In genomic region chr17:80751070-80751459, GRCh38 we compare ENCODE assay signal across 11 cellular contexts.
DNase-seq lines count a peak whose midpoint lies in the region; ATAC-seq and TF ChIP-seq lines count a peak whose summit lies in the region.
"Had no signal": no experiment of that assay in that cellular context is flagged by ENCODE, and none has a peak within 500 bp of the region (broad histone marks: within the 10 kb centered on the region; RNA-seq: fewer than 3 reads in every experiment).

No MANE protein-coding gene starts in this region.

- no peak for TF ChIP-seq POLR2A in prostate gland (IDR thresholded peaks at IDR 0.05)

- POLR2A ChIA-PET in RWPE1 (lab: Yijun Ruan, JAX; ENCODE audit: low non-redundant PET), result interaction anchor here (0.6 kb wide), 1 partner anchor 74 kb away, joined by 3 read pairs; no protein-coding TSS in a partner anchor

- TF ChIP-seq CTCF in DND-41 (IDR thresholded peaks at IDR 0.05; ENCODE audit: borderline replicate concordance, extremely low read depth, low read length, poor library complexity, severe bottlenecking) (no peak), RWPE1 (conservative IDR thresholded peaks at IDR 0.05; ENCODE audit: low read depth) (no peak), foreskin fibroblast (IDR thresholded peaks at IDR 0.05; ENCODE audit: low read depth, low read length) (no peak), prostate gland (IDR thresholded peaks at IDR 0.05) (no peak)

- peaks cover 16% of the 10 kb centered on the region for H3K79me2 ChIP-seq in DND-41 (ENCODE audit: insufficient read depth, low read length)

- DNase-seq in DND-41, result no peak
- DNase-seq in RWPE1 (ENCODE audit: low spot score), result no peak
- peak; percentile 50 to 78 for DNase-seq in foreskin fibroblast
- DNase-seq in prostate gland (ENCODE audit: low spot score), result no peak
- no peak for DNase-seq in OCI-M2 (lab: John Stamatoyannopoulos, UW; ENCODE audit: unreplicated experiment)
- no peak for DNase-seq in DMS79 (lab: John Stamatoyannopoulos, UW)
- DNase-seq: activated T-cell treated with anti-CD3 and anti-CD28 coated beads, Interleukin-2, amount 50 U/mL, for 1 hour; COR-L47; NCI-H82 had no signal

- H3K4me3 ChIP-seq in DND-41 (ENCODE audit: low read depth in 1 of 2, low read length in 2 of 2), result peak overlapping the region in 1 of 2 experiments; percentile 38; a peak in 1 of 4 replicates
- peak overlapping the region; percentile 26 to 35 for H3K4me3 ChIP-seq in foreskin fibroblast (ENCODE audit: low read depth in 1 of 2, low read length in 2 of 2)
- no peak overlapping the region for H3K4me3 ChIP-seq in prostate gland

- H3K27me3 ChIP-seq in DND-41 (ENCODE audit: insufficient read depth, low read length, poor library complexity) (no peaks in the 10 kb centered on the region), prostate gland (replicated peaks; ENCODE audit: insufficient read depth) (no peaks in the 10 kb centered on the region)

- H3K36me3 ChIP-seq in DND-41 (ENCODE audit: insufficient read depth, low read length), result peaks cover 15% of the 10 kb centered on the region
- no peaks in the 10 kb centered on the region for H3K36me3 ChIP-seq in prostate gland

- no peaks in the 10 kb centered on the region for H4K20me1 ChIP-seq in DND-41 (ENCODE audit: insufficient read depth, low read length)

- H3K9ac ChIP-seq in DND-41 (ENCODE audit: low read depth, low read length), result peak overlapping the region; percentile 52

- H3K9me3 ChIP-seq in DND-41 (ENCODE audit: insufficient read depth, low read length, severe bottlenecking) (no peaks in the 10 kb centered on the region), prostate gland (no peaks in the 10 kb centered on the region)

- peak overlapping the region; percentile 90 for H3K27ac ChIP-seq in DND-41 (ENCODE audit: low read length)
- peak overlapping the region; percentile 37; the same call in 1 of the 2 replicates for H3K27ac ChIP-seq in RWPE1
- peak overlapping the region; percentile 57 to 72 for H3K27ac ChIP-seq in prostate gland

- ATAC-seq in DND-41 (ENCODE audit: insufficient read depth, low read depth), result no peak
- no peak for ATAC-seq in HG03139 (IDR thresholded peaks at IDR 0.05; ENCODE audit: unreplicated experiment)
- no peak for ATAC-seq in GM18858 (IDR thresholded peaks at IDR 0.05; ENCODE audit: unreplicated experiment)

- H3K4me1 ChIP-seq in DND-41 (ENCODE audit: insufficient read depth, low read length) (peaks cover 39% of the 10 kb centered on the region), prostate gland (replicated peaks) (no peaks in the 10 kb centered on the region)

- peak overlapping the region; percentile 59 for H3K4me2 ChIP-seq in DND-41 (ENCODE audit: insufficient read depth, low read length)

- intact Hi-C loops in prostate gland (cut with DNase I), result loop anchor here (1.0 kb wide), 1 partner anchor 22 kb away; no protein-coding TSS in a partner anchor

- 64% methylated on average over 14 of the region's 14 CpGs for WGBS in prostate gland

- H2AFZ ChIP-seq in DND-41 (ENCODE audit: low read depth, low read length), result no peak overlapping the region

- CTCF ChIA-PET in RWPE1 (lab: Yijun Ruan, JAX), result no interaction called here

Comparison
In these comparisons a context has a peak if more than half of its experiments do, and no peak if none do; other contexts are left out.
1. DNase-seq: peak in foreskin fibroblast (2 of 2); none in DND-41 (single experiment), RWPE1 (single experiment), prostate gland (single experiment), OCI-M2 (single experiment) and DMS79 (single experiment).
2. H3K27ac ChIP-seq: peak in every context shown above with its lines; median percentile 90 in DND-41; 64 in prostate gland; 37 in RWPE1.
3. H3K4me3 ChIP-seq: peak in foreskin fibroblast (2 of 2); none in prostate gland (0 of 2).